Comparison of ENCODE assay signal across 14 cellular contexts in genomic region chr10:80516506-80517075, GRCh38. TPM values are rescaled to one million over a fixed set of nuclear protein-coding genes. Genes with fewer than 3 reads are reported as not detected.
DNase-seq lines count a peak whose midpoint lies in the region; ATAC-seq and TF ChIP-seq lines count a peak whose summit lies in the region.
"Had no signal": no experiment of that assay in that cellular context is flagged by ENCODE, and none has a peak within 500 bp of the region (broad histone marks: within the 10 kb centered on the region; RNA-seq: fewer than 3 reads in every experiment).

No MANE protein-coding gene starts in this region.

- DNase-seq in Calu3: no peak
- DNase-seq in caudate nucleus (lab: John Stamatoyannopoulos, UW): no peak
- no peak for DNase-seq in SK-N-SH
- DNase-seq: activated CD4-positive, CD25-positive, alpha-beta regulatory T cell; GDM1; H7; mesendoderm; stimulated activated CD4-positive, alpha-beta T cell treated with anti-CD3 and anti-CD28 coated beads, Interleukin-1b, Interleukin-23, amount 100 ng/mL, for 48 hours had no signal

- no peaks in the 10 kb centered on the region for H3K27me3 Mint-ChIP-seq in Calu3 (ENCODE audit: unreplicated experiment)

- H3K9me3 ChIP-seq in BLaER1 (no peaks in the 10 kb centered on the region), parathyroid adenoma (ENCODE audit: control insufficient read depth, low read length) (no peaks in the 10 kb centered on the region), SK-N-SH (no peaks in the 10 kb centered on the region)
- H3K9me3 ChIP-seq: prostate gland had no signal

- H3K4me1 Mint-ChIP-seq in Calu3 (ENCODE audit: low read depth, unreplicated experiment): peaks cover 11% of the 10 kb centered on the region

- H3K27me3 ChIP-seq in BLaER1 (no peaks in the 10 kb centered on the region), parathyroid adenoma (ENCODE audit: control insufficient read depth, insufficient read depth, low read length) (no peaks in the 10 kb centered on the region), SK-N-SH (ENCODE audit: insufficient read depth) (no peaks in the 10 kb centered on the region)

- POLR2A ChIA-PET in SK-N-SH (lab: Yijun Ruan, JAX): interaction anchor here (0.5 kb wide), 1 partner anchor 97 kb away, joined by 3 read pairs; no protein-coding TSS in a partner anchor

- TF ChIP-seq EP300 in SK-N-SH (IDR thresholded peaks at IDR 0.05; ENCODE audit: borderline replicate concordance in 1 of 2, low read depth in 1 of 2, low read length in 1 of 2): no peak

- peaks cover 71% of the 10 kb centered on the region for H3K36me3 Mint-ChIP-seq in Calu3 (ENCODE audit: insufficient read depth, unreplicated experiment)

- ATAC-seq in GM18502 (IDR thresholded peaks at IDR 0.05; ENCODE audit: poor library complexity, unreplicated experiment) (no peak), GM18870 (IDR thresholded peaks at IDR 0.05; ENCODE audit: unreplicated experiment) (no peak)
- ATAC-seq: SK-N-SH treated with all-trans-retinoic acid at 6 μM for 48 hours had no signal

- intact Hi-C loops in Calu3 (cut with micrococcal nuclease; ENCODE audit: unreplicated experiment): no loop called here

- no peaks in the 10 kb centered on the region for H3K9me3 Mint-ChIP-seq in Calu3 (ENCODE audit: low read depth, unreplicated experiment)

- 90% methylated on average over 5 of the region's 6 CpGs for WGBS in SK-N-SH (ENCODE audit: low lambda C conversion rate)

- CTCF ChIA-PET in Calu3 (lab: Charles Lee) (no interaction called here), SK-N-SH (lab: Yijun Ruan, JAX) (interaction anchor here (1.1 to 21.2 kb wide), 3 partner anchors 11 to 134 kb away, joined by 4 to 602 read pairs (median 36); partner anchors contain the start of gene TSPAN14)

- H3K27ac Mint-ChIP-seq in Calu3 (ENCODE audit: unreplicated experiment): peak overlapping the region; percentile 43

- no peaks in the 10 kb centered on the region for H3K9me2 ChIP-seq in SK-N-SH

- H4K20me1 ChIP-seq in BLaER1: peaks cover 98% of the 10 kb centered on the region
- H4K20me1 ChIP-seq in SK-N-SH (ENCODE audit: insufficient read depth): no peaks in the 10 kb centered on the region

- H3K36me3 ChIP-seq in BLaER1: peaks cover 91% of the 10 kb centered on the region
- no peaks in the 10 kb centered on the region for H3K36me3 ChIP-seq in parathyroid adenoma (ENCODE audit: control insufficient read depth, insufficient read depth, low read length)
- peaks cover 36 to 72% of the 10 kb centered on the region in 2 experiments for H3K36me3 ChIP-seq in SK-N-SH (replicated peaks in 1 of 2; ENCODE audit: control insufficient read depth in 1 of 2, insufficient read depth in 2 of 2, low read length in 1 of 2)

- H3K79me2 ChIP-seq in parathyroid adenoma (no peaks in the 10 kb centered on the region), SK-N-SH (ENCODE audit: insufficient read depth) (peaks cover 3% of the 10 kb centered on the region; the same call in 1 of the 2 replicates)

- H3F3A ChIP-seq in SK-N-SH (replicated peaks; ENCODE audit: insufficient read depth): no peaks in the 10 kb centered on the region

- H3K4me2 ChIP-seq in BLaER1: peak overlapping the region; percentile 78
- no peak overlapping the region for H3K4me2 ChIP-seq in parathyroid adenoma (ENCODE audit: low read length)
- no peak overlapping the region for H3K4me2 ChIP-seq in SK-N-SH

- BruUV-seq in Calu3 (replicated peaks; lab: Mats Ljungman, UMichigan): no TSS peak

- H3K9ac ChIP-seq in BLaER1 (peak overlapping the region; percentile 59; the same call in 1 of the 2 replicates), parathyroid adenoma (no peak overlapping the region), SK-N-SH (no peak overlapping the region)

- H3K4me3 Mint-ChIP-seq in Calu3 (ENCODE audit: low read depth, unreplicated experiment): no peak overlapping the region

- TF ChIP-seq RAD21 in SK-N-SH (IDR thresholded peaks at IDR 0.05; ENCODE audit: low read length): no peak

- peaks cover 100% of the 10 kb centered on the region for H3K4me1 ChIP-seq in BLaER1
- H3K4me1 ChIP-seq in parathyroid adenoma: no peaks in the 10 kb centered on the region
- no peaks in the 10 kb centered on the region for H3K4me1 ChIP-seq in SK-N-SH (ENCODE audit: control insufficient read depth in 1 of 2, insufficient read depth in 2 of 2, low read depth in 1 of 2, low read length in 1 of 2)
- H3K4me1 ChIP-seq: prostate gland had no signal

- H2AFZ ChIP-seq in parathyroid adenoma (no peak overlapping the region), SK-N-SH (ENCODE audit: low read depth) (no peak overlapping the region)

- TF ChIP-seq CTCF in Calu3 (IDR thresholded peaks at IDR 0.05; ENCODE audit: unreplicated experiment) (no peak), parathyroid adenoma (IDR thresholded peaks at IDR 0.05) (no peak), SK-N-SH (IDR thresholded peaks at IDR 0.05) (no peak)

- H3K4me3 ChIP-seq in BLaER1 (no peak overlapping the region), parathyroid adenoma (ENCODE audit: low read depth, low read length) (no peak overlapping the region), SK-N-SH (ENCODE audit: low read depth in 2 of 2, low read length in 1 of 2) (no peak overlapping the region)
- H3K4me3 ChIP-seq: prostate gland had no signal

- H3K27ac ChIP-seq in BLaER1 (peak overlapping the region; percentile 74), caudate nucleus (ENCODE audit: low read depth, low read length) (peak overlapping the region; percentile 18), parathyroid adenoma (peak overlapping the region; percentile 57), SK-N-SH (ENCODE audit: low read depth in 2 of 2, low read length in 1 of 2) (no peak overlapping the region)
- H3K27ac ChIP-seq: prostate gland had no signal

TF ChIP-seq in SK-N-SH, 30 proteins besides CTCF, POLR2A, EP300 and RAD21:
- no peak for TF ChIP-seq FOXJ3 (CRISPR knock-in tag; IDR thresholded peaks at IDR 0.05)
- no peak for TF ChIP-seq NRF1 (IDR thresholded peaks at IDR 0.05; ENCODE audit: low read depth, low read length)
- TF ChIP-seq USF2 (IDR thresholded peaks at IDR 0.05; ENCODE audit: borderline replicate concordance, low read depth, low read length): no peak
- TF ChIP-seq ZBTB33 (IDR thresholded peaks at IDR 0.05; ENCODE audit: borderline replicate concordance, low read depth): no peak
- no peak for TF ChIP-seq IRF3 (IDR thresholded peaks at IDR 0.05; ENCODE audit: low read depth, low read length)
- TF ChIP-seq TCF12 (IDR thresholded peaks at IDR 0.05): no peak
- no peak for TF ChIP-seq RXRA (IDR thresholded peaks at IDR 0.05; ENCODE audit: borderline replicate concordance, low read depth)
- TF ChIP-seq GATA2 (CRISPR knock-in tag; IDR thresholded peaks at IDR 0.05): no peak

RNA-seq across cellular contexts. Expression of gene SH2D4B, which starts 21.1 kb away (rescaled TPM):
- total RNA-seq in Calu3 (2022): 0.24 TPM in 1 of 2 replicates, not detected in the other
- not detected in 2 replicates for polyA plus RNA-seq in SK-N-SH (2012; rRNA removed)
- polyA plus RNA-seq in SK-N-SH (2012; cell fraction: cytosol; rRNA removed): not detected in 2 replicates
- polyA plus RNA-seq in SK-N-SH (2012; cell fraction: nucleus; rRNA removed): not detected in 2 replicates
- total RNA-seq: H7 had no signal

Comparison
In these comparisons a context has a peak if more than half of its experiments do, and no peak if none do; other contexts are left out.
1. H3K27ac ChIP-seq: peak in BLaER1 (single experiment), caudate nucleus (single experiment) and parathyroid adenoma (single experiment); none in SK-N-SH (0 of 2).